In genomic region chr20:43191946-43192847, GRCh38 we compare ENCODE assay signal across 8 cellular contexts. TPM values are rescaled to one million over a fixed set of nuclear protein-coding genes. Genes with fewer than 3 reads are reported as not detected.
A peak's percentile ranks its signal among the peaks of the same experiment; 100 is the strongest.
DNase-seq lines count a peak whose midpoint lies in the region; ATAC-seq, FAIRE-seq and TF ChIP-seq lines count a peak whose summit lies in the region.

No MANE protein-coding gene starts in this region.

- no peak overlapping the region for H3K27ac ChIP-seq in astrocyte (ENCODE audit: low read depth, low read length)
- no peak overlapping the region for H3K27ac ChIP-seq in left lung

- H3K4me3 ChIP-seq in astrocyte (ENCODE audit: insufficient read depth, low read depth, low read length) (no peak overlapping the region), left lung (no peak overlapping the region)

- TF ChIP-seq CTCF in astrocyte (IDR thresholded peaks at IDR 0.05; ENCODE audit: insufficient read depth, low read depth, low read length), result peak; percentile 15
- peak in 1 of 2 donors; percentile 22 for TF ChIP-seq CTCF in left lung (IDR thresholded peaks at IDR 0.05)

- peaks cover 14% of the 10 kb centered on the region for H3K27me3 ChIP-seq in astrocyte (ENCODE audit: insufficient read depth, low read length)
- H3K27me3 ChIP-seq in left lung, result peaks cover 36 to 53% of the 10 kb centered on the region in 2 donors

- intact Hi-C loops in left lung (cut with DNase I), result no loop called here

- no peaks in the 10 kb centered on the region for H3K79me2 ChIP-seq in astrocyte (ENCODE audit: insufficient read depth, low read length)

- H2AFZ ChIP-seq in astrocyte (ENCODE audit: low read depth, low read length), result no peak overlapping the region

- in situ Hi-C loops in KBM-7 (cut with MboI; ENCODE audit: low pct_unique_long_range_greater_than_20kb, low sequenced_read_pairs), result no loop called here

- H3K9ac ChIP-seq in astrocyte (ENCODE audit: low read length), result no peak overlapping the region

- no peaks in the 10 kb centered on the region for H3K4me1 Mint-ChIP-seq in astrocyte (ENCODE audit: low read depth, unreplicated experiment)

- no peaks in the 10 kb centered on the region for H4K20me1 ChIP-seq in astrocyte (ENCODE audit: insufficient read depth, low read length)

- H3K27ac Mint-ChIP-seq in astrocyte (ENCODE audit: unreplicated experiment), result no peak overlapping the region

- H3K36me3 ChIP-seq in astrocyte (ENCODE audit: insufficient read depth, low read length) (no peaks in the 10 kb centered on the region), left lung (no peaks in the 10 kb centered on the region)

- FAIRE-seq in astrocyte (lab: Jason Lieb, UNC), result no peak

- no peak overlapping the region for H3K4me2 ChIP-seq in astrocyte (ENCODE audit: low read length)

- DNase-seq in EH (ENCODE audit: low read depth), result peak; percentile 8
- DNase-seq in KBM-7, result peak; percentile 18
- DNase-seq in astrocyte (ENCODE audit: low read depth), result no peak
- peak in 1 of 2 donors; percentile 79 for DNase-seq in left lung
- DNase-seq in NCI-H2171 (lab: John Stamatoyannopoulos, UW), result no peak
- DNase-seq in effector CD8-positive, alpha-beta T cell (lab: John Stamatoyannopoulos, UW), result no peak

- H3K4me1 ChIP-seq in astrocyte (ENCODE audit: insufficient read depth, low read length) (no peaks in the 10 kb centered on the region), left lung (no peaks in the 10 kb centered on the region)

- H3K4me3 Mint-ChIP-seq in astrocyte (ENCODE audit: unreplicated experiment), result no peak overlapping the region

- H3K9me3 ChIP-seq in astrocyte (ENCODE audit: insufficient read depth, low read depth, low read length) (no peaks in the 10 kb centered on the region), left lung (no peaks in the 10 kb centered on the region)

- peak; percentile 74 for ATAC-seq in left lung
- ATAC-seq in GM18498 (IDR thresholded peaks at IDR 0.05; ENCODE audit: unreplicated experiment), result no peak
- ATAC-seq in GM21515 (IDR thresholded peaks at IDR 0.05; ENCODE audit: unreplicated experiment), result no peak

- peaks cover 6% of the 10 kb centered on the region for H3K9me3 Mint-ChIP-seq in astrocyte (ENCODE audit: unreplicated experiment)

- peaks cover 39% of the 10 kb centered on the region for H3K27me3 Mint-ChIP-seq in astrocyte (ENCODE audit: low read depth, unreplicated experiment)

- H3K36me3 Mint-ChIP-seq in astrocyte (ENCODE audit: low read depth, unreplicated experiment), result no peaks in the 10 kb centered on the region

RNA-seq across cellular contexts. Expression of gene PTPRT, which starts 2.5 kb away (rescaled TPM):
- total RNA-seq in astrocyte (0.25 TPM in 1 of 2 replicates, not detected in the other), left lung (1 to 10 TPM in 1 of 2 donors, under 1 TPM in 1; 0.15 to 2.9 TPM)

Comparison
In these comparisons a context has a peak if more than half of its experiments do, and no peak if none do; other contexts are left out.
1. DNase-seq: peak in EH (single experiment) and KBM-7 (single experiment); none in astrocyte (single experiment), NCI-H2171 (single experiment) and effector CD8-positive, alpha-beta T cell (single experiment).